ENCODE assay signal across 9 cellular contexts in the genomic region with DNA sequence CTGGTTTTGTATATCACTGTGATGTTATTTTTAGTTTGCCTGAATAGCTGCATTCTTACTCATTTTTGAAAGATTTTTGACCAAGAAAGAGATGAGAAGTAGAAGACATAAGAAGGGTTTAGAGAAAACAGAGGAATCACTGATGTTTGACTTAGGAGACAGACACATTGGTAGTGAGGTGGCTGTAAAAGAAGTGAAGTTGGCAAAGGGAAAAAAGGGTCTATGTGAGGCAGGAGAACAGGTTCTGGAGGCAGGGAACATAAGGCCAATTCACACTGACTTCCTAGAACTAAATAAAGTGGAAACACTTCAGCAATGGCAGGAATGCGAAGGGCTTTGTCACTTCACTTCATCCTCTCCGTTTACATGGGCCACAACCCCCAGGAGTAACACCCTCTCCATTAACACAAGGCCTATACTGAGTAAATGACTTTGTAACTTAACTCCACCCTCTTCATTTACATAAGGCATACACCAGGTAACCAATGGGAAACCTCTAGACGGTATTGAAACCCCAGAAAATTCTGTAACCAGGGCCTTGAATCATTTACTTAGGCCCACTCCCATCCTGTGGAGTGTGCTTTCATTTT. TPM values are rescaled to one million over a fixed set of nuclear protein-coding genes. Genes with fewer than 3 reads are reported as not detected.
DNase-seq lines count a peak whose midpoint lies in the region; ATAC-seq and TF ChIP-seq lines count a peak whose summit lies in the region.
"Had no signal": no experiment of that assay in that cellular context is flagged by ENCODE, and none has a peak within 500 bp of the region (broad histone marks: within the 10 kb centered on the region; RNA-seq: fewer than 3 reads in every experiment).

No MANE protein-coding gene starts in this region.

- H3K27ac ChIP-seq in thyroid gland (peak overlapping the region; percentile 42 to 57 (median 56)), gastroesophageal sphincter (no peak overlapping the region)

- H3K36me3 Mint-ChIP-seq in activated T-cell treated with anti-CD3 and anti-CD28 coated beads, Interleukin-2, amount 50 U/mL, for 72 hours (ENCODE audit: insufficient read depth in 2 of 2): peaks cover 12 to 21% of the 10 kb centered on the region in 2 donors
- H3K36me3 Mint-ChIP-seq in activated T-helper 17 cell treated with anti-CD3 and anti-CD28 coated beads, Interleukin-2, amount 50 U/mL, for 72 hours (ENCODE audit: low read depth): peaks cover 90% of the 10 kb centered on the region
- H3K36me3 Mint-ChIP-seq in type B pancreatic cell: peaks cover 54% of the 10 kb centered on the region

- intact Hi-C loops in thyroid gland (cut with DNase I): no loop called here

- TF ChIP-seq CTCF in thyroid gland (IDR thresholded peaks at IDR 0.05): no peak
- no peak for TF ChIP-seq CTCF in gastroesophageal sphincter (IDR thresholded peaks at IDR 0.05)
- no peak for TF ChIP-seq CTCF in type B pancreatic cell (conservative IDR thresholded peaks at IDR 0.05)

- peak overlapping the region; percentile 87 for H3K27ac Mint-ChIP-seq in activated T-cell treated with anti-CD3 and anti-CD28 coated beads, Interleukin-2, amount 50 U/mL, for 72 hours
- peak overlapping the region; percentile 95 for H3K27ac Mint-ChIP-seq in activated T-helper 17 cell treated with anti-CD3 and anti-CD28 coated beads, Interleukin-2, amount 50 U/mL, for 72 hours
- no peak overlapping the region for H3K27ac Mint-ChIP-seq in type B pancreatic cell

- H3K4me3 ChIP-seq in thyroid gland (replicated peaks in 1 of 3) (no peak overlapping the region), gastroesophageal sphincter (no peak overlapping the region)

- no peak for DNase-seq in activated T-cell treated with anti-CD3 and anti-CD28 coated beads, Interleukin-2, amount 50 U/mL, for 72 hours
- no peak for DNase-seq in activated T-cell treated with anti-CD3 and anti-CD28 coated beads, Interleukin-2, amount 50 U/mL, for 1 hour
- peak; percentile 29 to 38 for DNase-seq in thyroid gland
- no peak for DNase-seq in NK-92 treated with Interleukin-12 subunit alpha and Interleukin-12 subunit beta, amount 100 ng/mL, for 24 hours (lab: John Stamatoyannopoulos, UW)
- no peak for DNase-seq in type B pancreatic cell (ENCODE audit: extremely low spot score, unreplicated experiment)

- H3K9me3 Mint-ChIP-seq in activated T-cell treated with anti-CD3 and anti-CD28 coated beads, Interleukin-2, amount 50 U/mL, for 72 hours: peaks cover 0 to 2% of the 10 kb centered on the region in 2 donors
- no peaks in the 10 kb centered on the region for H3K9me3 Mint-ChIP-seq in activated T-helper 17 cell treated with anti-CD3 and anti-CD28 coated beads, Interleukin-2, amount 50 U/mL, for 72 hours
- peaks cover 4% of the 10 kb centered on the region for H3K9me3 Mint-ChIP-seq in type B pancreatic cell

- TF ChIP-seq POLR2A in thyroid gland (IDR thresholded peaks at IDR 0.05): no peak
- no peak for TF ChIP-seq POLR2A in gastroesophageal sphincter (IDR thresholded peaks at IDR 0.05)

- H3K4me1 ChIP-seq in thyroid gland (peaks cover 11 to 26% of the 10 kb centered on the region in 2 donors), gastroesophageal sphincter (peaks cover 2 to 14% (median 4%) of the 10 kb centered on the region in 3 donors)

- H3K9me3 ChIP-seq in thyroid gland (no peaks in the 10 kb centered on the region), gastroesophageal sphincter (no peaks in the 10 kb centered on the region)

- peak; percentile 65 to 73 for ATAC-seq in activated T-cell treated with anti-CD3 and anti-CD28 coated beads, Interleukin-2, amount 50 U/mL, for 72 hours (replicated peaks in 1 of 2)
- ATAC-seq in HG02938 (IDR thresholded peaks at IDR 0.05; ENCODE audit: unreplicated experiment) (peak; percentile 53), gastroesophageal sphincter (no peak)
- peak; percentile 86 for ATAC-seq in activated T-helper 17 cell treated with anti-CD3 and anti-CD28 coated beads, Interleukin-2, amount 50 U/mL, for 72 hours (replicated peaks)

- H3K36me3 ChIP-seq in thyroid gland (no peaks in the 10 kb centered on the region), gastroesophageal sphincter (peaks cover 0 to 4% of the 10 kb centered on the region in 2 donors)

- H3K27me3 ChIP-seq in thyroid gland (no peaks in the 10 kb centered on the region), gastroesophageal sphincter (no peaks in the 10 kb centered on the region)

- WGBS in thyroid gland, 2 donors: 46 to 48% methylated on average over 3 of the region's 3 CpGs
- 80 to 88% methylated on average over 3 of the region's 3 CpGs for WGBS in gastroesophageal sphincter (ENCODE audit: low coverage in 1 of 2), 2 donors

- no peak for TF ChIP-seq EP300 in gastroesophageal sphincter (IDR thresholded peaks at IDR 0.05)

- no peaks in the 10 kb centered on the region for H3K27me3 Mint-ChIP-seq in activated T-cell treated with anti-CD3 and anti-CD28 coated beads, Interleukin-2, amount 50 U/mL, for 72 hours (ENCODE audit: low read depth)
- no peaks in the 10 kb centered on the region for H3K27me3 Mint-ChIP-seq in activated T-helper 17 cell treated with anti-CD3 and anti-CD28 coated beads, Interleukin-2, amount 50 U/mL, for 72 hours
- H3K27me3 Mint-ChIP-seq in type B pancreatic cell: peaks cover 3% of the 10 kb centered on the region

- H3K4me3 Mint-ChIP-seq in activated T-cell treated with anti-CD3 and anti-CD28 coated beads, Interleukin-2, amount 50 U/mL, for 72 hours: peak overlapping the region; percentile 2 to 68
- peak overlapping the region; percentile 74 for H3K4me3 Mint-ChIP-seq in activated T-helper 17 cell treated with anti-CD3 and anti-CD28 coated beads, Interleukin-2, amount 50 U/mL, for 72 hours
- no peak overlapping the region for H3K4me3 Mint-ChIP-seq in type B pancreatic cell
- H3K4me3 Mint-ChIP-seq: neural crest cell had no signal

- H3K4me1 Mint-ChIP-seq in activated T-cell treated with anti-CD3 and anti-CD28 coated beads, Interleukin-2, amount 50 U/mL, for 72 hours (ENCODE audit: low read depth): peaks cover 34% of the 10 kb centered on the region
- H3K4me1 Mint-ChIP-seq in activated T-helper 17 cell treated with anti-CD3 and anti-CD28 coated beads, Interleukin-2, amount 50 U/mL, for 72 hours: peaks cover 9% of the 10 kb centered on the region
- peaks cover 19% of the 10 kb centered on the region for H3K4me1 Mint-ChIP-seq in type B pancreatic cell (ENCODE audit: unreplicated experiment)

RNA-seq across cellular contexts. Expression of gene CTSC, which starts 36.6 kb away (rescaled TPM):
- 10 to 100 TPM; 73.0 to 78.3 TPM for total RNA-seq in activated T-cell treated with anti-CD3 and anti-CD28 coated beads, Interleukin-2, amount 50 U/mL, for 72 hours
- 100 to 1,000 TPM in 1 of 2 donors, 10 to 100 TPM in 1; 57.3 to 142 TPM for total RNA-seq in activated T-helper 17 cell treated with anti-CD3 and anti-CD28 coated beads, Interleukin-2, amount 50 U/mL, for 72 hours
- total RNA-seq in thyroid gland: 10 to 100 TPM; 54.8 to 87.5 (median 64.2) TPM
- 10 to 100 TPM; 14.2 to 78.6 (median 47.9) TPM for total RNA-seq in gastroesophageal sphincter
- total RNA-seq in type B pancreatic cell (ENCODE audit: low replicate concordance): 155 and 215 TPM in 2 replicates

Comparison
In these comparisons a context has a peak if more than half of its experiments do, and no peak if none do; other contexts are left out.
1. DNase-seq: peak in thyroid gland (2 of 2); none in activated T-cell treated with anti-CD3 and anti-CD28 coated beads, Interleukin-2, amount 50 U/mL, for 72 hours (0 of 2), activated T-cell treated with anti-CD3 and anti-CD28 coated beads, Interleukin-2, amount 50 U/mL, for 1 hour (single experiment), NK-92 treated with Interleukin-12 subunit alpha and Interleukin-12 subunit beta, amount 100 ng/mL, for 24 hours (single experiment) and type B pancreatic cell (single experiment).
2. H3K27ac ChIP-seq: peak in thyroid gland (3 of 3); none in gastroesophageal sphincter (0 of 4).